9 cellular contexts compared by ENCODE assay signal in the genomic region with DNA sequence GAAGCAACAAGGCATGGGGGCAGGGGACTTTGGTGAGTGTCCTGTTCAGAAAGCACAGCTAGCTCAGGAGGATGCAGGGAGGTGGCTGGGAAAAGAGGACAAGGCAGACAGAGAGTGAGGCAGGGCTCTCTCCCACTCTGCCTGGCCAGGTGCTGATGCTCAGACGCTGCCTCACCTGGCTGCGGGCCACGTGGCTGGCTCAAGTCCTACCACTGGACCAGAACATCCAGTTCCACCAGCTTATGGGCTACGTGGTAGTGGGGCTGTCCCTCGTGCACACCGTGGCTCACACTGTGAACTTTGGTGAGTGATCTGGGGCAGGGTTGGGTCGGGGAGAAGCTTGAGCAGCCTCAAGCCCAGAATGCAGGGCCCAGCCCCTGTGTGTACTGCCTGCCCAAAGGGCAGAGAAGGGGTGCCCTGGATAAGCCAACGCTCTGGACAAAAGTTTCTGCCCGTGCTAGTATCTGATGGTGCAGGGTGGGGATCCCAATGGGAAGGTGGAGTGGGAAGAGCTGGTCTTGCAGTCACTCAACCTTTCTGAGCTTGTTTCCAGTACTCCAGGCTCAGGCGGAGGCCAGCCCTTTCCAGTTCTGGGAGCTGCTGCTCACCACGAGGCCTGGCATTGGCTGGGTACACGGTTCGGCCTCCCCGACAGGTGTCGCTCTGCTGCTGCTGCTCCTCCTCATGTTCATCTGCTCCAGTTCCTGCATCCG. TPM values are rescaled to one million over a fixed set of nuclear protein-coding genes. Genes with fewer than 3 reads are reported as not detected.
DNase-seq lines count a peak whose midpoint lies in the region; ATAC-seq and TF ChIP-seq lines count a peak whose summit lies in the region.
"Had no signal": no experiment of that assay in that cellular context is flagged by ENCODE, and none has a peak within 500 bp of the region (broad histone marks: within the 10 kb centered on the region; RNA-seq: fewer than 3 reads in every experiment).

No MANE protein-coding gene starts in this region.

- H3K4me1 ChIP-seq in mammary epithelial cell (ENCODE audit: insufficient read depth, low read length), result peaks cover 30% of the 10 kb centered on the region
- H3K4me1 ChIP-seq in right lobe of liver, result no peaks in the 10 kb centered on the region

- peak overlapping the region; percentile 64 for H3K27ac ChIP-seq in C4-2B
- H3K27ac ChIP-seq in mammary epithelial cell (ENCODE audit: insufficient read depth, low read depth, low read length), result no peak overlapping the region
- H3K27ac ChIP-seq in right lobe of liver, result no peak overlapping the region

- in situ Hi-C loops in mammary epithelial cell (cut with MboI; ENCODE audit: low sequenced_read_pairs in 2 of 2), result no loop called here

- no peak for TF ChIP-seq POLR2A in right lobe of liver (IDR thresholded peaks at IDR 0.05)

- DNase-seq in HFFc6 (peak; percentile 15), mammary epithelial cell (peak; percentile 80), right lobe of liver (peak in 2 of 3 donors; percentile 42 to 54), D341Med (ENCODE audit: low spot score) (no peak)
- DNase-seq in activated T-cell treated with anti-CD3 and anti-CD28 coated beads, Interleukin-2, amount 50 U/mL, for 4 hours, result no peak
- DNase-seq: activated CD4-positive, alpha-beta T cell treated with anti-CD3 and anti-CD28 coated beads for 4 hours had no signal

- peaks cover 29% of the 10 kb centered on the region for H3K4me1 Mint-ChIP-seq in HFFc6 (ENCODE audit: low read depth)
- peaks cover 3% of the 10 kb centered on the region for H3K4me1 Mint-ChIP-seq in activated T-cell treated with anti-CD3 and anti-CD28 coated beads, Interleukin-2, amount 50 U/mL, for 4 hours (ENCODE audit: low read depth)

- intact Hi-C loops in mammary epithelial cell (cut with micrococcal nuclease), result no loop called here
- intact Hi-C loops in right lobe of liver (cut with DNase I), result no loop called here

- no peaks in the 10 kb centered on the region for H3K9me3 ChIP-seq in mammary epithelial cell (replicated peaks; ENCODE audit: insufficient read depth, low read length)
- no peaks in the 10 kb centered on the region for H3K9me3 ChIP-seq in right lobe of liver

- no peak overlapping the region for H3K27ac Mint-ChIP-seq in HFFc6

- no peaks in the 10 kb centered on the region for H3K36me3 Mint-ChIP-seq in HFFc6 (ENCODE audit: low read depth)
- no peaks in the 10 kb centered on the region for H3K36me3 Mint-ChIP-seq in activated T-cell treated with anti-CD3 and anti-CD28 coated beads, Interleukin-2, amount 50 U/mL, for 4 hours (ENCODE audit: insufficient read depth)

- CTCF ChIA-PET in mammary epithelial cell (lab: Charles Lee; ENCODE audit: low non-redundant PET), result interaction anchor here (0.5 to 0.8 kb wide), 2 partner anchors 21 to 1453 kb away, joined by 3 to 18 read pairs; no protein-coding TSS in a partner anchor

- H3K79me2 ChIP-seq in mammary epithelial cell (ENCODE audit: insufficient read depth, low read length), result no peaks in the 10 kb centered on the region

- no peak overlapping the region for H3K4me3 Mint-ChIP-seq in HFFc6
- no peak overlapping the region for H3K4me3 Mint-ChIP-seq in activated T-cell treated with anti-CD3 and anti-CD28 coated beads, Interleukin-2, amount 50 U/mL, for 4 hours

- H3K9ac ChIP-seq in mammary epithelial cell (ENCODE audit: insufficient read depth, low read length), result no peak overlapping the region

- H3K4me2 ChIP-seq in mammary epithelial cell (ENCODE audit: insufficient read depth, low read depth, low read length), result peak overlapping the region; percentile 2

- dilution Hi-C loops in mammary epithelial cell (cut with HindIII; ENCODE audit: low sequenced_read_pairs), result no loop called here

- H3K36me3 ChIP-seq in mammary epithelial cell (ENCODE audit: insufficient read depth, low read length) (no peaks in the 10 kb centered on the region), right lobe of liver (no peaks in the 10 kb centered on the region)

- H3K27me3 Mint-ChIP-seq in HFFc6 (ENCODE audit: insufficient read depth), result peaks cover 12% of the 10 kb centered on the region
- peaks cover 30% of the 10 kb centered on the region for H3K27me3 Mint-ChIP-seq in activated T-cell treated with anti-CD3 and anti-CD28 coated beads, Interleukin-2, amount 50 U/mL, for 4 hours (ENCODE audit: low read depth)

- ATAC-seq in right lobe of liver (peak; percentile 62 to 74 (median 66)), GM18498 (IDR thresholded peaks at IDR 0.05; ENCODE audit: unreplicated experiment) (no peak), HG02981 (IDR thresholded peaks at IDR 0.05; ENCODE audit: unreplicated experiment) (no peak)
- ATAC-seq in activated T-cell treated with anti-CD3 and anti-CD28 coated beads, Interleukin-2, amount 50 U/mL, for 4 hours, result no peak

- no TSS peak for BruUV-seq in mammary epithelial cell (replicated peaks; lab: Mats Ljungman, UMichigan)

- H4K20me1 ChIP-seq in mammary epithelial cell (ENCODE audit: insufficient read depth, low read length), result no peaks in the 10 kb centered on the region

- H3K9me3 Mint-ChIP-seq in HFFc6, result no peaks in the 10 kb centered on the region
- no peaks in the 10 kb centered on the region for H3K9me3 Mint-ChIP-seq in activated T-cell treated with anti-CD3 and anti-CD28 coated beads, Interleukin-2, amount 50 U/mL, for 4 hours

- peak; percentile 82 for TF ChIP-seq CTCF in C4-2B (conservative IDR thresholded peaks at IDR 0.05)
- peak; percentile 63; the same call in 1 of the 2 replicates for TF ChIP-seq CTCF in HFFc6 (IDR thresholded peaks at IDR 0.05)
- TF ChIP-seq CTCF in mammary epithelial cell (conservative IDR thresholded peaks at IDR 0.05 in 1 of 2, IDR thresholded peaks at IDR 0.05 in 1 of 2; ENCODE audit: extremely low read depth in 1 of 2, insufficient read depth in 1 of 2, low read depth in 1 of 2, low read length in 2 of 2), result no peak
- TF ChIP-seq CTCF in right lobe of liver (IDR thresholded peaks at IDR 0.05), result peak; percentile 27 to 47 (median 32)

- H3K27me3 ChIP-seq in mammary epithelial cell (ENCODE audit: insufficient read depth, low read length) (no peaks in the 10 kb centered on the region), right lobe of liver (peaks cover 0 to 7% of the 10 kb centered on the region in 2 donors)

- 57% methylated on average over 15 of the region's 16 CpGs for WGBS in mammary epithelial cell (ENCODE audit: low coverage, missing lambda C conversion rate)
- WGBS in right lobe of liver (ENCODE audit: insufficient coverage, low coverage, low lambda C conversion rate, missing lambda C conversion rate), result 47% methylated on average over 11 of the region's 16 CpGs

- H3K4me3 ChIP-seq in mammary epithelial cell (replicated peaks in 1 of 3; ENCODE audit: insufficient read depth in 1 of 3, low read depth in 2 of 3, low read length in 3 of 3) (no peak overlapping the region), right lobe of liver (no peak overlapping the region)

- peak overlapping the region; percentile 18 for H2AFZ ChIP-seq in mammary epithelial cell (ENCODE audit: low read depth, low read length)

RNA-seq across cellular contexts. Expression of gene NOX5, which starts 20.9 kb away (rescaled TPM):
- total RNA-seq in HFFc6 (2021; fragmentation: NEBNext Ultra II Directional; extraction: Animal tissue kit (Norgen Biotek cat#: 25700)), result under 1 TPM; 0.19 to 0.77 (median 0.64) TPM
- total RNA-seq in mammary epithelial cell, result under 1 TPM; 0.05 to 0.50 TPM
- polyA plus RNA-seq in mammary epithelial cell, result 2.6 TPM
- polyA minus RNA-seq in mammary epithelial cell, result 0.78 TPM
- total RNA-seq in right lobe of liver, result under 1 TPM in 3 of 6 experiments, not detected in 3; 0.06 to 0.15 (median 0.11) TPM
- total RNA-seq in activated T-cell treated with anti-CD3 and anti-CD28 coated beads, Interleukin-2, amount 50 U/mL, for 4 hours, result not detected

Comparison
In these comparisons a context has a peak if more than half of its experiments do, and no peak if none do; other contexts are left out.
1. CTCF ChIP-seq: peak in C4-2B (single experiment), HFFc6 (single experiment) and right lobe of liver (4 of 4); none in mammary epithelial cell (0 of 2).
2. DNase-seq: peak in HFFc6 (single experiment), mammary epithelial cell (single experiment) and right lobe of liver (2 of 3); none in D341Med (single experiment) and activated T-cell treated with anti-CD3 and anti-CD28 coated beads, Interleukin-2, amount 50 U/mL, for 4 hours (single experiment).
3. ATAC-seq: peak in right lobe of liver (4 of 4); none in GM18498 (single experiment), activated T-cell treated with anti-CD3 and anti-CD28 coated beads, Interleukin-2, amount 50 U/mL, for 4 hours (0 of 2) and HG02981 (single experiment).